10 cellular contexts compared by ENCODE assay signal in the genomic region with DNA sequence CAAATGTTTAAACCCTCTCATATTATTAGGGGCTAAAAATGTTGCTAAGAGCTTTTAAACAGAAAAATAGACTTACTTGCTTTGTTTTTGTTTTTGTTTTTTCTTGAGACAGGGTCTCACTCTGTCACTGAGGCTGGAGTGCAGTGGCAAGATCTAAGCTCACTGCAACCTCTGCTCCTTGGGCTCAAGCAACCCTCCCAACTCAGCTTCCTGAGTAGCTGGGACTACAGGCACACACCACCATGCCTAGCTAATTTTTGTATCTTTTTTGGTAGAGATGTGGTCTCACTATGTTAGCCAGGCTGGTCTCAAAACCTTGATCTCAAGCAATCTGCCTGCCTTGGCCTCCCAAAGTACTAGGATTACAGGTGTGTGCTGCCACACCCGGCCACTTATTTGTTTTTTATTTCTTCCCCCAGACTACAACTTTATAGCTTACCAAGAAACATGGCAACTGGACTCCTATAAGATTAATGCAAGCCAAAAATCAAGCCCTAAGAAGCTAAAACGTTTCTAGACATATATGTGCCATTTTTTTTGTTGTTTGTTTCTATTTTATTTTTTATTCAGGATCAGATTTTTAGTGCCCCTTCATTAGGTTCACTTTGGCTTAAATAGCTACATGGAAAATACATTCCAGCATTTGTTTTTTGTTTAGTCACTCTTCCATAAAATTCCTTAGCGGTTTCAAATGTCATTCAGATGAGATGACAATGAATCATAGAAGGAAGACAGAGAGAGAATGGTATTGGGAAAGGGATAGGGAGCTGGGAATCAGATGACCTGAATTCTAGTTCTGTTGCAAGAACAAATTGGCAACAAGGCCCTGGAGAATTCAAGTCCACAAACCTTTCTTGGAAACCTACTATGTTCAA.
DNase-seq lines count a peak whose midpoint lies in the region; ATAC-seq and TF ChIP-seq lines count a peak whose summit lies in the region.
"Had no signal": no experiment of that assay in that cellular context is flagged by ENCODE, and none has a peak within 500 bp of the region (broad histone marks: within the 10 kb centered on the region; RNA-seq: fewer than 3 reads in every experiment).

No MANE protein-coding gene starts in this region.

- H3K4me1 ChIP-seq in mucosa of descending colon (ENCODE audit: low read depth) = no peaks in the 10 kb centered on the region

- intact Hi-C loops in mucosa of descending colon (cut with DNase I, micrococcal nuclease) (no loop called here), posterior vena cava (cut with DNase I) (no loop called here)

- H3K9me3 ChIP-seq in mucosa of descending colon = no peaks in the 10 kb centered on the region

- TF ChIP-seq CTCF in HFF-Myc (IDR thresholded peaks at IDR 0.05; ENCODE audit: low read depth, low read length, missing control alignments) (no peak), mucosa of descending colon (IDR thresholded peaks at IDR 0.05) (no peak)

- no peaks in the 10 kb centered on the region for H3K36me3 ChIP-seq in mucosa of descending colon (ENCODE audit: low read depth)

- ATAC-seq in mucosa of descending colon (no peak), HG02759 (IDR thresholded peaks at IDR 0.05; ENCODE audit: unreplicated experiment) (no peak)

- no peak overlapping the region for H3K4me3 ChIP-seq in HFF-Myc (replicated peaks; ENCODE audit: low read depth, low read length)
- H3K4me3 ChIP-seq in mucosa of descending colon = no peak overlapping the region

- DNase-seq in A172 (ENCODE audit: low spot score) (peak; percentile 81), HFF-Myc (ENCODE audit: extremely low read depth, low read depth) (peak; percentile 69), amniotic epithelial cell (ENCODE audit: low read depth) (peak; percentile 90), glomerular visceral epithelial cell (ENCODE audit: extremely low spot score) (peak; percentile 71), mucosa of descending colon (no peak), posterior vena cava (ENCODE audit: low spot score) (no peak), NCI-H510A (lab: John Stamatoyannopoulos, UW) (no peak)
- DNase-seq: amygdala, SIG-M5 had no signal

Comparison
In these comparisons a context has a peak if more than half of its experiments do, and no peak if none do; other contexts are left out.
1. DNase-seq: peak in A172 (single experiment), HFF-Myc (single experiment), amniotic epithelial cell (single experiment) and glomerular visceral epithelial cell (single experiment); none in mucosa of descending colon (0 of 3), posterior vena cava (single experiment) and NCI-H510A (single experiment).